ENCODE assay signal across 10 cellular contexts in genomic region chr1:23908453-23909341, GRCh38. TPM values are rescaled to one million over a fixed set of nuclear protein-coding genes. Genes with fewer than 3 reads are reported as not detected.
DNase-seq lines count a peak whose midpoint lies in the region; ATAC-seq and TF ChIP-seq lines count a peak whose summit lies in the region.
"Had no signal": no experiment of that assay in that cellular context is flagged by ENCODE, and none has a peak within 500 bp of the region (broad histone marks: within the 10 kb centered on the region; RNA-seq: fewer than 3 reads in every experiment).

No MANE protein-coding gene starts in this region.

- 42 to 43% methylated on average over 8 to 9 of the region's 9 CpGs for WGBS in tibial nerve, 2 donors

- H3K9me3 ChIP-seq in vagina = no peaks in the 10 kb centered on the region
- no peaks in the 10 kb centered on the region for H3K9me3 ChIP-seq in tibial nerve

- H3K4me1 ChIP-seq in vagina (peaks cover 5% of the 10 kb centered on the region), tibial nerve (no peaks in the 10 kb centered on the region)

- H3K4me3 ChIP-seq in vagina (no peak overlapping the region), tibial nerve (no peak overlapping the region)

- H3K36me3 Mint-ChIP-seq in activated B cell treated with CpG ODN at 0.5 μM for 24 hours (ENCODE audit: low read depth) (peaks cover 74% of the 10 kb centered on the region), natural killer cell (no peaks in the 10 kb centered on the region)
- H3K36me3 Mint-ChIP-seq: mesothelial cell of epicardium had no signal

- no peak for TF ChIP-seq EP300 in tibial nerve (IDR thresholded peaks at IDR 0.05)

- peak; percentile 44 for TF ChIP-seq POLR2A in GM15510 (IDR thresholded peaks at IDR 0.05; ENCODE audit: borderline replicate concordance, extremely low read depth, insufficient read length)
- TF ChIP-seq POLR2A in vagina (IDR thresholded peaks at IDR 0.05) = no peak
- no peak for TF ChIP-seq POLR2A in tibial nerve (IDR thresholded peaks at IDR 0.05)

- H3K27me3 Mint-ChIP-seq in activated B cell treated with CpG ODN at 0.5 μM for 24 hours (no peaks in the 10 kb centered on the region), natural killer cell (ENCODE audit: low read depth in 2 of 2) (peaks cover 8 to 16% of the 10 kb centered on the region in 2 donors)

- POLR2A ChIA-PET in activated B cell treated with CpG ODN at 0.5 μM for 24 hours (lab: Charles Lee) = interaction anchor here (0.6 to 7.5 kb wide), 20 partner anchors 8 to 782 kb away, joined by 3 to 208 read pairs (median 9); partner anchors contain the start of genes FUCA1, HMGCL, PNRC2 and SRSF10

- no peak overlapping the region for H3K27ac ChIP-seq in vagina
- peak overlapping the region in 1 of 4 donors; percentile 21 for H3K27ac ChIP-seq in tibial nerve
- H3K27ac ChIP-seq: VCaP had no signal

- ATAC-seq in HG03159 (IDR thresholded peaks at IDR 0.05; ENCODE audit: unreplicated experiment) (peak; percentile 32), activated B cell treated with CpG ODN at 0.5 μM for 24 hours (ENCODE audit: low read depth) (peak; percentile 63), natural killer cell (peak; percentile 54 to 71 (median 65))

- H3K4me1 Mint-ChIP-seq in activated B cell treated with CpG ODN at 0.5 μM for 24 hours = peaks cover 94% of the 10 kb centered on the region
- peaks cover 52 to 66% of the 10 kb centered on the region in 2 donors for H3K4me1 Mint-ChIP-seq in natural killer cell

- H3K27me3 ChIP-seq in vagina (no peaks in the 10 kb centered on the region), tibial nerve (peaks cover 0 to 62% of the 10 kb centered on the region in 2 donors)

- no peaks in the 10 kb centered on the region for H3K9me3 Mint-ChIP-seq in activated B cell treated with CpG ODN at 0.5 μM for 24 hours
- H3K9me3 Mint-ChIP-seq in natural killer cell = no peaks in the 10 kb centered on the region
- H3K9me3 Mint-ChIP-seq: mesothelial cell of epicardium had no signal

- TF ChIP-seq CTCF in activated B cell treated with CpG ODN at 0.5 μM for 24 hours (IDR thresholded peaks at IDR 0.05) (no peak), natural killer cell (IDR thresholded peaks at IDR 0.05) (no peak), vagina (IDR thresholded peaks at IDR 0.05) (no peak), tibial nerve (IDR thresholded peaks at IDR 0.05) (no peak)

- CTCF ChIA-PET in activated B cell treated with CpG ODN at 0.5 μM for 24 hours (lab: Charles Lee) = interaction anchor here (0.7 to 4.1 kb wide), 7 partner anchors 8 to 164 kb away, joined by 3 to 40 read pairs (median 5); no protein-coding TSS in a partner anchor

- peak overlapping the region; percentile 99 for H3K27ac Mint-ChIP-seq in activated B cell treated with CpG ODN at 0.5 μM for 24 hours
- peak overlapping the region; percentile 50 to 89 for H3K27ac Mint-ChIP-seq in natural killer cell
- H3K27ac Mint-ChIP-seq: mesothelial cell of epicardium had no signal

- peak overlapping the region; percentile 98 for H3K4me3 Mint-ChIP-seq in activated B cell treated with CpG ODN at 0.5 μM for 24 hours
- H3K4me3 Mint-ChIP-seq in natural killer cell = peak overlapping the region; percentile 87
- H3K4me3 Mint-ChIP-seq: mesothelial cell of epicardium had no signal

- intact Hi-C loops in activated B cell treated with CpG ODN at 0.5 μM for 24 hours (cut with micrococcal nuclease) = loop anchor here (1.0 to 2.0 kb wide), 4 partner anchors 12 to 50 kb away; partner anchors contain the start of genes FUCA1 and PNRC2
- intact Hi-C loops in natural killer cell (cut with micrococcal nuclease) = no loop called here
- intact Hi-C loops in vagina (cut with DNase I) = no loop called here

- DNase-seq in activated B cell treated with CpG ODN at 0.5 μM for 24 hours (peak; percentile 59), natural killer cell (peak; percentile 32), vagina (ENCODE audit: extremely low spot score in 2 of 2) (no peak), NCI-H2029 treated with DMSO at 0.1 percent for 48 hours (lab: John Stamatoyannopoulos, UW) (no peak), SW 1271 (lab: John Stamatoyannopoulos, UW) (no peak), tibial nerve (ENCODE audit: low spot score in 2 of 2) (no peak)

- no peaks in the 10 kb centered on the region for H3K36me3 ChIP-seq in vagina
- H3K36me3 ChIP-seq in tibial nerve = no peaks in the 10 kb centered on the region

RNA-seq across cellular contexts. Expression of gene CNR2, which starts 4.5 kb away (rescaled TPM):
- 44.5 and 51.0 TPM in 2 replicates for total RNA-seq in activated B cell treated with CpG ODN at 0.5 μM for 24 hours
- 10 to 100 TPM in 1 of 3 donors, 1 to 10 TPM in 2; 5.3 to 12.0 (median 6.1) TPM for total RNA-seq in natural killer cell
- not detected for total RNA-seq in vagina
- not detected for total RNA-seq in tibial nerve
- total RNA-seq: mesothelial cell of epicardium had no signal

RNA-seq across cellular contexts. Expression of gene FUCA1, which starts 40.6 kb away (rescaled TPM):
- total RNA-seq in activated B cell treated with CpG ODN at 0.5 μM for 24 hours = 9.5 and 10.7 TPM in 2 replicates
- total RNA-seq in natural killer cell = 10 to 100 TPM in 2 of 3 donors, 1 to 10 TPM in 1; 6.8 to 12.5 (median 11.9) TPM
- total RNA-seq in vagina = 10.6 TPM
- total RNA-seq in tibial nerve = 10 to 100 TPM; 19.4 to 26.9 (median 22.0) TPM

RNA-seq across cellular contexts. Expression of gene PNRC2, which starts 50.9 kb away (rescaled TPM):
- total RNA-seq in activated B cell treated with CpG ODN at 0.5 μM for 24 hours (175 and 184 TPM in 2 replicates), natural killer cell (100 to 1,000 TPM; 124 to 205 (median 180) TPM), vagina (92.8 TPM), tibial nerve (10 to 100 TPM; 73.2 to 88.5 (median 77.5) TPM)

Comparison
In these comparisons a context has a peak if more than half of its experiments do, and no peak if none do; other contexts are left out.
1. DNase-seq: peak in activated B cell treated with CpG ODN at 0.5 μM for 24 hours (single experiment) and natural killer cell (single experiment); none in vagina (0 of 2), NCI-H2029 treated with DMSO at 0.1 percent for 48 hours (single experiment), SW 1271 (0 of 2) and tibial nerve (0 of 2).
2. Peak in every context shown above with its lines, with median percentiles within 50 percentile points of each other: ATAC-seq.